Comparison of ENCODE assay signal across 19 cellular contexts in the genomic region with DNA sequence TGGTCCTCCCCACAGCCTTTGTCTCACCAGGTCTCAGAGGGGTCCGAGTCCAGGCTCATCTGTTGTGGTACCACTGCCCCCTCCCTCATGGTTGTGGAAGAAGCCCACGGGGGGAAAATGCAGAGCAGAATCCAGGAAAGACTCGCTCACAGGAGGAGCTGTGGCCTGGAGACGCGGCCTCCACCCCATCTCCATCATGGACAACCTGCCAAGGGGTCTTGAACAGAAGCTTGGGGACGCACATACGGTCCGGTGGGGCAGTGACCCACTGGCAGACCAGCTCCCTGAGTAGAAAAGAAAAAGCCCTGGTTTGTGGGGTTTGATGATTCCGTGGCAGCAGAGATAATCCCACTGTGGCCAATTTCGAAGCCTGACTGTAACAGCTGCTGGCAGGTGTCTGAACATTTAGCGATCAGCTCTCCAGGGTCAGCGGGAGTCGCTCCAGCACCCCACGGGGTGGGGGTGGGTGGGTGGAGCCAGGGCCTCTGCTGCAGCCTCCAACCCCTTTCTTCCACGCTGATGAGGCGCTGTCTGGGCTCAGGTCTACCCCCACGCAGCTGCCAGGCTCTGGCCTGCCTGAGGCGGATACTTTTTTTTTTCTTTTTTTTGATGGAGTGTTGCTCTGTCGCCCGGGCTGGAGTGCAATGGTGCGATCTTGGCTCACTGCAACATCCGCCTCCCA. TPM values are rescaled to one million over a fixed set of nuclear protein-coding genes. Genes with fewer than 3 reads are reported as not detected.
DNase-seq lines count a peak whose midpoint lies in the region; ATAC-seq and TF ChIP-seq lines count a peak whose summit lies in the region.
"Had no signal": no experiment of that assay in that cellular context is flagged by ENCODE, and none has a peak within 500 bp of the region (broad histone marks: within the 10 kb centered on the region; RNA-seq: fewer than 3 reads in every experiment).

No MANE protein-coding gene starts in this region.

- H3K9me3 ChIP-seq in right cardiac atrium (ENCODE audit: control insufficient read depth, low read length) (no peaks in the 10 kb centered on the region), heart right ventricle (no peaks in the 10 kb centered on the region), WERI-Rb-1 (ENCODE audit: severe bottlenecking) (no peaks in the 10 kb centered on the region), upper lobe of right lung (no peaks in the 10 kb centered on the region)
- H3K9me3 ChIP-seq: MG63, SJSA1 had no signal

- H3K27me3 ChIP-seq in right cardiac atrium (ENCODE audit: control insufficient read depth, insufficient read depth): no peaks in the 10 kb centered on the region
- peaks cover 48 to 97% (median 88%) of the 10 kb centered on the region in 7 donors for H3K27me3 ChIP-seq in heart right ventricle
- H3K27me3 ChIP-seq in WERI-Rb-1 (ENCODE audit: insufficient read depth, low read depth, severe bottlenecking): peaks cover 12% of the 10 kb centered on the region
- peaks cover 56% of the 10 kb centered on the region for H3K27me3 ChIP-seq in upper lobe of right lung

- WGBS in right cardiac atrium: 71% methylated on average over 22 of the region's 22 CpGs
- WGBS in heart right ventricle, 2 donors: 68 to 69% methylated on average over 22 of the region's 22 CpGs

- H3K36me3 ChIP-seq in heart right ventricle (no peaks in the 10 kb centered on the region), WERI-Rb-1 (no peaks in the 10 kb centered on the region), upper lobe of right lung (no peaks in the 10 kb centered on the region)
- H3K36me3 ChIP-seq: MG63, SJSA1 had no signal

- H3K27ac ChIP-seq in right cardiac atrium (ENCODE audit: low read length) (no peak overlapping the region), heart right ventricle (no peak overlapping the region), WERI-Rb-1 (no peak overlapping the region; the same call in 1 of the 2 replicates), upper lobe of right lung (no peak overlapping the region)
- H3K27ac ChIP-seq: RWPE1, SJSA1 had no signal

- DNase-seq in right cardiac atrium (peak in 2 of 3 donors; percentile 9 to 17), heart right ventricle (no peak), MV-4-11 (lab: John Stamatoyannopoulos, UW) (peak; percentile 21), WERI-Rb-1 (peak; percentile 73), upper lobe of right lung (peak; percentile 31), SKM-1 (lab: John Stamatoyannopoulos, UW; ENCODE audit: unreplicated experiment) (no peak), putamen (ENCODE audit: low spot score) (no peak), NCI-H1694 (lab: John Stamatoyannopoulos, UW) (no peak)
- DNase-seq: ACHN; CD4-positive, CD25-positive, alpha-beta regulatory T cell; DMS79; MG63; NCI-H1092 treated with DMSO at 0.1 percent for 48 hours; NCI-H1930; NCI-H526 had no signal

- no peak overlapping the region for H3K4me3 ChIP-seq in right cardiac atrium (ENCODE audit: low read length)
- no peak overlapping the region for H3K4me3 ChIP-seq in heart right ventricle
- no peak overlapping the region for H3K4me3 ChIP-seq in WERI-Rb-1 (ENCODE audit: low read depth, low read length)
- no peak overlapping the region for H3K4me3 ChIP-seq in upper lobe of right lung
- H3K4me3 ChIP-seq: MG63, SJSA1 had no signal

- no peak for ATAC-seq in right cardiac atrium
- no peak for ATAC-seq in heart right ventricle
- no peak for ATAC-seq in upper lobe of right lung

- intact Hi-C loops in right cardiac atrium (cut with DNase I) (no loop called here), heart right ventricle (cut with DNase I) (loop anchor here in 3 of 10 donors (5.0 to 10.0 kb wide), 2 partner anchors 35 to 48 kb away; partner anchors contain the start of genes ANAPC2 (in 2 of the 3), SSNA1 (in 2 of the 3), LRRC26 (in 1 of the 3) and TMEM210 (in 1 of the 3)), upper lobe of right lung (cut with DNase I) (no loop called here)

- H3K4me1 ChIP-seq in right cardiac atrium (ENCODE audit: control insufficient read depth, insufficient read depth, low read length) (no peaks in the 10 kb centered on the region), heart right ventricle (peaks cover 0 to 7% (median 5%) of the 10 kb centered on the region in 9 donors), upper lobe of right lung (no peaks in the 10 kb centered on the region)

- TF ChIP-seq CTCF in heart right ventricle (IDR thresholded peaks at IDR 0.05) (no peak), WERI-Rb-1 (IDR thresholded peaks at IDR 0.05; ENCODE audit: low read depth, low read length) (no peak), upper lobe of right lung (IDR thresholded peaks at IDR 0.05) (no peak)

RNA-seq across cellular contexts. Expression of gene GRIN1, which starts 1.9 kb away (rescaled TPM):
- total RNA-seq in right cardiac atrium (under 1 TPM in 1 of 4 donors, not detected in 3; 0.08 TPM), heart right ventricle (not detected), upper lobe of right lung (0.64 TPM)
- polyA plus RNA-seq in right cardiac atrium (0.09 TPM), heart right ventricle (not detected)
- total RNA-seq: CD4-positive, CD25-positive, alpha-beta regulatory T cell; G401; H4; SJSA1 had no signal
- polyA plus RNA-seq: CD4-positive, CD25-positive, alpha-beta regulatory T cell had no signal

RNA-seq across cellular contexts. Expression of gene DPP7, which starts 22.5 kb away (rescaled TPM):
- 100 to 1,000 TPM; 211 to 288 (median 239) TPM for total RNA-seq in right cardiac atrium
- polyA plus RNA-seq in right cardiac atrium: 252 TPM
- total RNA-seq in heart right ventricle: 100 to 1,000 TPM in 7 of 10 donors, 10 to 100 TPM in 3; 91.4 to 167 (median 118) TPM
- 100 to 1,000 TPM; 152 to 677 TPM for polyA plus RNA-seq in heart right ventricle
- total RNA-seq in upper lobe of right lung: 183 TPM

RNA-seq across cellular contexts. Expression of gene LRRC26, which starts 32.8 kb away (rescaled TPM):
- total RNA-seq in right cardiac atrium (not detected), heart right ventricle (not detected), upper lobe of right lung (not detected)
- polyA plus RNA-seq in right cardiac atrium (not detected), heart right ventricle (not detected)
- total RNA-seq: CD4-positive, CD25-positive, alpha-beta regulatory T cell; SJSA1 had no signal
- polyA plus RNA-seq: CD4-positive, CD25-positive, alpha-beta regulatory T cell had no signal

RNA-seq across cellular contexts. Expression of gene TMEM210, which starts 34.8 kb away (rescaled TPM):
- not detected for total RNA-seq in right cardiac atrium
- polyA plus RNA-seq in right cardiac atrium: not detected
- total RNA-seq in heart right ventricle: not detected
- polyA plus RNA-seq in heart right ventricle: not detected
- total RNA-seq in upper lobe of right lung: not detected
- total RNA-seq: CD4-positive, CD25-positive, alpha-beta regulatory T cell; G401; H4; SJSA1 had no signal
- polyA plus RNA-seq: CD4-positive, CD25-positive, alpha-beta regulatory T cell had no signal

RNA-seq across cellular contexts. Expression of gene MAN1B1, which starts 50.3 kb away (rescaled TPM):
- total RNA-seq in right cardiac atrium (10 to 100 TPM; 23.9 to 31.3 (median 28.1) TPM), heart right ventricle (10 to 100 TPM; 16.9 to 27.7 (median 20.9) TPM), upper lobe of right lung (39.4 TPM)
- polyA plus RNA-seq in right cardiac atrium (24.8 TPM), heart right ventricle (10 to 100 TPM; 25.5 to 71.4 TPM)

Comparison
In these comparisons a context has a peak if more than half of its experiments do, and no peak if none do; other contexts are left out.
1. DNase-seq: peak in right cardiac atrium (2 of 3), MV-4-11 (single experiment), WERI-Rb-1 (single experiment) and upper lobe of right lung (single experiment); none in heart right ventricle (0 of 2), SKM-1 (single experiment), putamen (single experiment) and NCI-H1694 (single experiment).